ENCODE assay signal across 8 cellular contexts in genomic region chr4:109432676-109433075, GRCh38. TPM values are rescaled to one million over a fixed set of nuclear protein-coding genes. Genes with fewer than 3 reads are reported as not detected.
DNase-seq lines count a peak whose midpoint lies in the region; ATAC-seq and TF ChIP-seq lines count a peak whose summit lies in the region.

No MANE protein-coding gene starts in this region.

- H3K9ac ChIP-seq in iPS-15b (ENCODE audit: low read depth, low read length) = peak overlapping the region; percentile 75

- H3K4me1 ChIP-seq in iPS-15b (ENCODE audit: control insufficient read depth, insufficient read depth, low read length) (peaks cover 10% of the 10 kb centered on the region), spleen (peaks cover 28 to 50% (median 47%) of the 10 kb centered on the region in 6 donors)

- 11 to 21% (median 17%) methylated on average over 3 of the region's 3 CpGs for WGBS in spleen, 5 donors

- no peak for TF ChIP-seq CTCF in spleen (IDR thresholded peaks at IDR 0.05 in 8 of 11, conservative IDR thresholded peaks at IDR 0.05 in 3 of 11)

- H3K27ac ChIP-seq in spleen = peak overlapping the region; percentile 92 to 98 (median 96)

- peaks cover 46% of the 10 kb centered on the region for H3K4me1 Mint-ChIP-seq in activated naive CD4-positive, alpha-beta T cell treated with anti-CD3 and anti-CD28 coated beads, Interleukin-2, amount 10 ng/mL, durations not matched to agents 7 days and 5 days
- H3K4me1 Mint-ChIP-seq in activated T-helper 2 cell treated with anti-CD3 and anti-CD28 coated beads, Interferon-gamma antibody, Interleukin-2, Interleukin-4, amounts not matched to agents 10 μg/mL and 5 μg/mL and 100 μg/mL, durations not matched to agents 14 hours and 24 hours and 36 hours (ENCODE audit: low read depth) = peaks cover 46% of the 10 kb centered on the region

- DNase-seq in activated naive CD4-positive, alpha-beta T cell treated with anti-CD3 and anti-CD28 coated beads, Interleukin-2, amount 10 ng/mL, durations not matched to agents 7 days and 5 days = no peak
- DNase-seq in activated naive CD4-positive, alpha-beta T cell treated with Interleukin-2 at 50 U/mL for 16 hours = no peak
- DNase-seq in activated T-helper 2 cell treated with anti-CD3 and anti-CD28 coated beads, Interferon-gamma antibody, Interleukin-2, Interleukin-4, amounts not matched to agents 10 μg/mL and 5 μg/mL and 100 μg/mL, durations not matched to agents 14 hours and 24 hours and 36 hours (ENCODE audit: low spot score) = no peak
- DNase-seq in spleen (no peak), KG1 (lab: John Stamatoyannopoulos, UW) (no peak)
- DNase-seq in activated effector memory CD4-positive, alpha-beta T cell treated with Interleukin-2 at 50 U/mL for 16 hours = no peak

- no peaks in the 10 kb centered on the region for H3K9me3 Mint-ChIP-seq in activated naive CD4-positive, alpha-beta T cell treated with anti-CD3 and anti-CD28 coated beads, Interleukin-2, amount 10 ng/mL, durations not matched to agents 7 days and 5 days
- H3K9me3 Mint-ChIP-seq in activated T-helper 2 cell treated with anti-CD3 and anti-CD28 coated beads, Interferon-gamma antibody, Interleukin-2, Interleukin-4, amounts not matched to agents 10 μg/mL and 5 μg/mL and 100 μg/mL, durations not matched to agents 14 hours and 24 hours and 36 hours = no peaks in the 10 kb centered on the region

- H3K36me3 ChIP-seq in iPS-15b (ENCODE audit: control insufficient read depth, insufficient read depth, low read length) = no peaks in the 10 kb centered on the region
- peaks cover 0 to 4% (median 0%) of the 10 kb centered on the region in 6 donors for H3K36me3 ChIP-seq in spleen

- peak overlapping the region; percentile 90 for H3K27ac Mint-ChIP-seq in activated naive CD4-positive, alpha-beta T cell treated with anti-CD3 and anti-CD28 coated beads, Interleukin-2, amount 10 ng/mL, durations not matched to agents 7 days and 5 days
- H3K27ac Mint-ChIP-seq in activated T-helper 2 cell treated with anti-CD3 and anti-CD28 coated beads, Interferon-gamma antibody, Interleukin-2, Interleukin-4, amounts not matched to agents 10 μg/mL and 5 μg/mL and 100 μg/mL, durations not matched to agents 14 hours and 24 hours and 36 hours = peak overlapping the region; percentile 71

- no peak for ATAC-seq in HG02840 (IDR thresholded peaks at IDR 0.05; ENCODE audit: low FRiP score, unreplicated experiment)

- H3K27me3 ChIP-seq in iPS-15b (ENCODE audit: control insufficient read depth, insufficient read depth, low read length) (no peaks in the 10 kb centered on the region), spleen (replicated peaks in 1 of 7) (no peaks in the 10 kb centered on the region)

- intact Hi-C loops in activated T-helper 2 cell treated with anti-CD3 and anti-CD28 coated beads, Interferon-gamma antibody, Interleukin-2, Interleukin-4, amounts not matched to agents 10 μg/mL and 5 μg/mL and 100 μg/mL, durations not matched to agents 14 hours and 24 hours and 36 hours (cut with micrococcal nuclease) = loop anchor here (1.0 to 5.0 kb wide), 4 partner anchors 40 to 383 kb away; partner anchors contain the start of genes GAR1 and MCUB
- intact Hi-C loops in spleen (cut with DNase I; ENCODE audit: low total_unique reads) = loop anchor here (5.0 kb wide), 1 partner anchor 120 kb away; no protein-coding TSS in a partner anchor

- no peaks in the 10 kb centered on the region for H3K9me3 ChIP-seq in iPS-15b (ENCODE audit: control insufficient read depth, insufficient read depth, low read length)
- no peaks in the 10 kb centered on the region for H3K9me3 ChIP-seq in spleen

- CTCF ChIA-PET in activated naive CD4-positive, alpha-beta T cell treated with anti-CD3 and anti-CD28 coated beads, Interleukin-2, amount 10 ng/mL, durations not matched to agents 7 days and 5 days (lab: Charles Lee) = interaction anchor here (0.7 to 2.6 kb wide), 20 partner anchors 11 to 565 kb away, joined by 3 to 14 read pairs (median 3); partner anchors contain the start of genes MCUB and PLA2G12A

- H3K36me3 Mint-ChIP-seq in activated naive CD4-positive, alpha-beta T cell treated with anti-CD3 and anti-CD28 coated beads, Interleukin-2, amount 10 ng/mL, durations not matched to agents 7 days and 5 days = peaks cover 11% of the 10 kb centered on the region
- peaks cover 19% of the 10 kb centered on the region for H3K36me3 Mint-ChIP-seq in activated T-helper 2 cell treated with anti-CD3 and anti-CD28 coated beads, Interferon-gamma antibody, Interleukin-2, Interleukin-4, amounts not matched to agents 10 μg/mL and 5 μg/mL and 100 μg/mL, durations not matched to agents 14 hours and 24 hours and 36 hours (ENCODE audit: low read depth)

- no peaks in the 10 kb centered on the region for H3K27me3 Mint-ChIP-seq in activated naive CD4-positive, alpha-beta T cell treated with anti-CD3 and anti-CD28 coated beads, Interleukin-2, amount 10 ng/mL, durations not matched to agents 7 days and 5 days
- H3K27me3 Mint-ChIP-seq in activated T-helper 2 cell treated with anti-CD3 and anti-CD28 coated beads, Interferon-gamma antibody, Interleukin-2, Interleukin-4, amounts not matched to agents 10 μg/mL and 5 μg/mL and 100 μg/mL, durations not matched to agents 14 hours and 24 hours and 36 hours (ENCODE audit: low read depth) = no peaks in the 10 kb centered on the region

- no peak for TF ChIP-seq POLR2A in spleen (IDR thresholded peaks at IDR 0.05)

- H3K4me3 ChIP-seq in iPS-15b (ENCODE audit: low read depth, low read length) (peak overlapping the region; percentile 75), spleen (peak overlapping the region; percentile 70 to 90 (median 75))

- peak overlapping the region; percentile 81 for H3K4me3 Mint-ChIP-seq in activated naive CD4-positive, alpha-beta T cell treated with anti-CD3 and anti-CD28 coated beads, Interleukin-2, amount 10 ng/mL, durations not matched to agents 7 days and 5 days
- peak overlapping the region; percentile 77 for H3K4me3 Mint-ChIP-seq in activated T-helper 2 cell treated with anti-CD3 and anti-CD28 coated beads, Interferon-gamma antibody, Interleukin-2, Interleukin-4, amounts not matched to agents 10 μg/mL and 5 μg/mL and 100 μg/mL, durations not matched to agents 14 hours and 24 hours and 36 hours (ENCODE audit: low read depth)

RNA-seq across cellular contexts. Expression of gene SEC24B, which starts 0.9 kb away (rescaled TPM):
- total RNA-seq in activated T-helper 2 cell treated with anti-CD3 and anti-CD28 coated beads, Interferon-gamma antibody, Interleukin-2, Interleukin-4, amounts not matched to agents 10 μg/mL and 5 μg/mL and 100 μg/mL, durations not matched to agents 14 hours and 24 hours and 36 hours = 32.0 and 32.3 TPM in 2 replicates
- total RNA-seq in spleen = 10 to 100 TPM; 29.9 to 42.9 (median 35.1) TPM
- 1 to 10 TPM; 7.1 to 10.0 (median 8.0) TPM for polyA plus RNA-seq in spleen
